In genomic region chr10:102997998-102998397, GRCh38 we compare ENCODE assay signal across 1 cellular context.
A peak's percentile ranks its signal among the peaks of the same experiment; 100 is the strongest.
TF ChIP-seq lines count a peak whose summit lies in the region.

No MANE protein-coding gene starts in this region.

TF ChIP-seq in GM12878, 131 proteins besides CTCF, POLR2A, EP300 and RAD21 (continued from another document and continues in another):
- no peak for TF ChIP-seq CUX1 (IDR thresholded peaks at IDR 0.05; ENCODE audit: insufficient replicate concordance, low read depth, low read length)
- TF ChIP-seq CHD4 (IDR thresholded peaks at IDR 0.05), result no peak
- peak in 1 of 2 experiments; percentile 74; a peak in 1 of 3 replicates for TF ChIP-seq EGR1 (IDR thresholded peaks at IDR 0.05; ENCODE audit: borderline replicate concordance in 1 of 2, low read depth in 2 of 2, low read length in 2 of 2)
- TF ChIP-seq FOS (IDR thresholded peaks at IDR 0.05; ENCODE audit: borderline replicate concordance, extremely low read depth, insufficient read length), result no peak
- no peak for TF ChIP-seq SREBF2 (IDR thresholded peaks at IDR 0.05; ENCODE audit: low read length)
- TF ChIP-seq CHD1 (IDR thresholded peaks at IDR 0.05; ENCODE audit: low read depth, low read length), result no peak
- TF ChIP-seq LARP7 (IDR thresholded peaks at IDR 0.05), result no peak
- TF ChIP-seq BMI1 (IDR thresholded peaks at IDR 0.05; ENCODE audit: borderline replicate concordance), result no peak
- TF ChIP-seq CBX3 (IDR thresholded peaks at IDR 0.05; ENCODE audit: borderline replicate concordance, low read depth), result no peak
- peak; percentile 93 for TF ChIP-seq RUNX3 (IDR thresholded peaks at IDR 0.05; ENCODE audit: low read length)
- no peak for TF ChIP-seq CEBPZ (IDR thresholded peaks at IDR 0.05; ENCODE audit: low read depth, low read length)
- TF ChIP-seq, protein P1, sequence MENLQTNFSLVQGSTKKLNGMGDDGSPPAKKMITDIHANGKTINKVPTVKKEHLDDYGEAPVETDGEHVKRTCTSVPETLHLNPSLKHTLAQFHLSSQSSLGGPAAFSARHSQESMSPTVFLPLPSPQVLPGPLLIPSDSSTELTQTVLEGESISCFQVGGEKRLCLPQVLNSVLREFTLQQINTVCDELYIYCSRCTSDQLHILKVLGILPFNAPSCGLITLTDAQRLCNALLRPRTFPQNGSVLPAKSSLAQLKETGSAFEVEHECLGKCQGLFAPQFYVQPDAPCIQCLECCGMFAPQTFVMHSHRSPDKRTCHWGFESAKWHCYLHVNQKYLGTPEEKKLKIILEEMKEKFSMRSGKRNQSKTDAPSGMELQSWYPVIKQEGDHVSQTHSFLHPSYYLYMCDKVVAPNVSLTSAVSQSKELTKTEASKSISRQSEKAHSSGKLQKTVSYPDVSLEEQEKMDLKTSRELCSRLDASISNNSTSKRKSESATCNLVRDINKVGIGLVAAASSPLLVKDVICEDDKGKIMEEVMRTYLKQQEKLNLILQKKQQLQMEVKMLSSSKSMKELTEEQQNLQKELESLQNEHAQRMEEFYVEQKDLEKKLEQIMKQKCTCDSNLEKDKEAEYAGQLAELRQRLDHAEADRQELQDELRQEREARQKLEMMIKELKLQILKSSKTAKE (IDR thresholded peaks at IDR 0.05; ENCODE audit: low read depth, poor library complexity, severe bottlenecking), result peak; percentile 46
- TF ChIP-seq MEF2A (IDR thresholded peaks at IDR 0.05; ENCODE audit: insufficient read depth, low read depth, low read length), result peak; percentile 92
- no peak for TF ChIP-seq WRNIP1 (IDR thresholded peaks at IDR 0.05; ENCODE audit: borderline replicate concordance, low read depth, low read length)
- peak in 1 of 2 experiments; percentile 69; a peak in 1 of 4 replicates for TF ChIP-seq ETV6 (conservative IDR thresholded peaks at IDR 0.05 in 1 of 2, IDR thresholded peaks at IDR 0.05 in 1 of 2; ENCODE audit: borderline replicate concordance in 1 of 2, low read depth in 1 of 2)
- no peak for TF ChIP-seq STAT3 (IDR thresholded peaks at IDR 0.05; ENCODE audit: low read depth, low read length)
- no peak for TF ChIP-seq MYC (IDR thresholded peaks at IDR 0.05; ENCODE audit: insufficient read depth, insufficient read length, insufficient replicate concordance, low read length, severe bottlenecking)
- TF ChIP-seq STAT1 (conservative IDR thresholded peaks at IDR 0.05), result no peak
- TF ChIP-seq BHLHE40 (IDR thresholded peaks at IDR 0.05; ENCODE audit: borderline replicate concordance in 1 of 2, low read depth in 2 of 2, low read length in 1 of 2), result no peak; a peak in 1 of 4 replicates
- no peak for TF ChIP-seq RCOR1 (conservative IDR thresholded peaks at IDR 0.05; ENCODE audit: low read depth, low read length)
- TF ChIP-seq, protein P2, sequence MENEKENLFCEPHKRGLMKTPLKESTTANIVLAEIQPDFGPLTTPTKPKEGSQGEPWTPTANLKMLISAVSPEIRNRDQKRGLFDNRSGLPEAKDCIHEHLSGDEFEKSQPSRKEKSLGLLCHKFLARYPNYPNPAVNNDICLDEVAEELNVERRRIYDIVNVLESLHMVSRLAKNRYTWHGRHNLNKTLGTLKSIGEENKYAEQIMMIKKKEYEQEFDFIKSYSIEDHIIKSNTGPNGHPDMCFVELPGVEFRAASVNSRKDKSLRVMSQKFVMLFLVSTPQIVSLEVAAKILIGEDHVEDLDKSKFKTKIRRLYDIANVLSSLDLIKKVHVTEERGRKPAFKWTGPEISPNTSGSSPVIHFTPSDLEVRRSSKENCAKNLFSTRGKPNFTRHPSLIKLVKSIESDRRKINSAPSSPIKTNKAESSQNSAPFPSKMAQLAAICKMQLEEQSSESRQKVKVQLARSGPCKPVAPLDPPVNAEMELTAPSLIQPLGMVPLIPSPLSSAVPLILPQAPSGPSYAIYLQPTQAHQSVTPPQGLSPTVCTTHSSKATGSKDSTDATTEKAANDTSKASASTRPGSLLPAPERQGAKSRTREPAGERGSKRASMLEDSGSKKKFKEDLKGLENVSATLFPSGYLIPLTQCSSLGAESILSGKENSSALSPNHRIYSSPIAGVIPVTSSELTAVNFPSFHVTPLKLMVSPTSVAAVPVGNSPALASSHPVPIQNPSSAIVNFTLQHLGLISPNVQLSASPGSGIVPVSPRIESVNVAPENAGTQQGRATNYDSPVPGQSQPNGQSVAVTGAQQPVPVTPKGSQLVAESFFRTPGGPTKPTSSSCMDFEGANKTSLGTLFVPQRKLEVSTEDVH (IDR thresholded peaks at IDR 0.05; ENCODE audit: low read depth, partially characterized antibody), result no peak
- TF ChIP-seq ZNF274 (IDR thresholded peaks at IDR 0.05; ENCODE audit: insufficient read depth, insufficient read length), result no peak
- no peak for TF ChIP-seq SUZ12 (IDR thresholded peaks at IDR 0.05; ENCODE audit: unreplicated experiment)
- TF ChIP-seq CBX5 (IDR thresholded peaks at IDR 0.05; ENCODE audit: low read depth), result no peak
- TF ChIP-seq CHD2 (IDR thresholded peaks at IDR 0.05; ENCODE audit: borderline replicate concordance, low read depth, low read length), result no peak
- TF ChIP-seq SIX5 (IDR thresholded peaks at IDR 0.05; ENCODE audit: low read depth, low read length, severe bottlenecking), result no peak
- TF ChIP-seq, protein P3, sequence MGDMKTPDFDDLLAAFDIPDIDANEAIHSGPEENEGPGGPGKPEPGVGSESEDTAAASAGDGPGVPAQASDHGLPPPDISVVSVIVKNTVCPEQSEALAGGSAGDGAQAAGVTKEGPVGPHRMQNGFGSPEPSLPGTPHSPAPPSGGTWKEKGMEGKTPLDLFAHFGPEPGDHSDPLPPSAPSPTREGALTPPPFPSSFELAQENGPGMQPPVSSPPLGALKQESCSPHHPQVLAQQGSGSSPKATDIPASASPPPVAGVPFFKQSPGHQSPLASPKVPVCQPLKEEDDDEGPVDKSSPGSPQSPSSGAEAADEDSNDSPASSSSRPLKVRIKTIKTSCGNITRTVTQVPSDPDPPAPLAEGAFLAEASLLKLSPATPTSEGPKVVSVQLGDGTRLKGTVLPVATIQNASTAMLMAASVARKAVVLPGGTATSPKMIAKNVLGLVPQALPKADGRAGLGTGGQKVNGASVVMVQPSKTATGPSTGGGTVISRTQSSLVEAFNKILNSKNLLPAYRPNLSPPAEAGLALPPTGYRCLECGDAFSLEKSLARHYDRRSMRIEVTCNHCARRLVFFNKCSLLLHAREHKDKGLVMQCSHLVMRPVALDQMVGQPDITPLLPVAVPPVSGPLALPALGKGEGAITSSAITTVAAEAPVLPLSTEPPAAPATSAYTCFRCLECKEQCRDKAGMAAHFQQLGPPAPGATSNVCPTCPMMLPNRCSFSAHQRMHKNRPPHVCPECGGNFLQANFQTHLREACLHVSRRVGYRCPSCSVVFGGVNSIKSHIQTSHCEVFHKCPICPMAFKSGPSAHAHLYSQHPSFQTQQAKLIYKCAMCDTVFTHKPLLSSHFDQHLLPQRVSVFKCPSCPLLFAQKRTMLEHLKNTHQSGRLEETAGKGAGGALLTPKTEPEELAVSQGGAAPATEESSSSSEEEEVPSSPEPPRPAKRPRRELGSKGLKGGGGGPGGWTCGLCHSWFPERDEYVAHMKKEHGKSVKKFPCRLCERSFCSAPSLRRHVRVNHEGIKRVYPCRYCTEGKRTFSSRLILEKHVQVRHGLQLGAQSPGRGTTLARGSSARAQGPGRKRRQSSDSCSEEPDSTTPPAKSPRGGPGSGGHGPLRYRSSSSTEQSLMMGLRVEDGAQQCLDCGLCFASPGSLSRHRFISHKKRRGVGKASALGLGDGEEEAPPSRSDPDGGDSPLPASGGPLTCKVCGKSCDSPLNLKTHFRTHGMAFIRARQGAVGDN (IDR thresholded peaks at IDR 0.05), result no peak
- no peak for TF ChIP-seq NKRF (conservative IDR thresholded peaks at IDR 0.05)
- TF ChIP-seq ZNF24 (IDR thresholded peaks at IDR 0.05), result no peak
- no peak for TF ChIP-seq ZSCAN29 (IDR thresholded peaks at IDR 0.05)
- TF ChIP-seq, protein P4, sequence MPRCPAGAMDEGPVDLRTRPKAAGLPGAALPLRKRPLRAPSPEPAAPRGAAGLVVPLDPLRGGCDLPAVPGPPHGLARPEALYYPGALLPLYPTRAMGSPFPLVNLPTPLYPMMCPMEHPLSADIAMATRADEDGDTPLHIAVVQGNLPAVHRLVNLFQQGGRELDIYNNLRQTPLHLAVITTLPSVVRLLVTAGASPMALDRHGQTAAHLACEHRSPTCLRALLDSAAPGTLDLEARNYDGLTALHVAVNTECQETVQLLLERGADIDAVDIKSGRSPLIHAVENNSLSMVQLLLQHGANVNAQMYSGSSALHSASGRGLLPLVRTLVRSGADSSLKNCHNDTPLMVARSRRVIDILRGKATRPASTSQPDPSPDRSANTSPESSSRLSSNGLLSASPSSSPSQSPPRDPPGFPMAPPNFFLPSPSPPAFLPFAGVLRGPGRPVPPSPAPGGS (IDR thresholded peaks at IDR 0.05; ENCODE audit: borderline replicate concordance, insufficient read depth, low read depth, low read length, poor library complexity, severe bottlenecking), result peak; percentile 68
- TF ChIP-seq MAX (IDR thresholded peaks at IDR 0.05; ENCODE audit: low read depth, low read length), result no peak
- TF ChIP-seq RFX5 (IDR thresholded peaks at IDR 0.05; ENCODE audit: low read depth, low read length), result no peak
- TF ChIP-seq SMARCA5 (IDR thresholded peaks at IDR 0.05), result no peak
- peak; percentile 27 for TF ChIP-seq RELA (IDR thresholded peaks at IDR 0.05; ENCODE audit: borderline replicate concordance, partially characterized antibody)
- no peak for TF ChIP-seq ZNF207 (IDR thresholded peaks at IDR 0.05; ENCODE audit: borderline replicate concordance)
